ENCODE assay signal across 8 cellular contexts in the genomic region with DNA sequence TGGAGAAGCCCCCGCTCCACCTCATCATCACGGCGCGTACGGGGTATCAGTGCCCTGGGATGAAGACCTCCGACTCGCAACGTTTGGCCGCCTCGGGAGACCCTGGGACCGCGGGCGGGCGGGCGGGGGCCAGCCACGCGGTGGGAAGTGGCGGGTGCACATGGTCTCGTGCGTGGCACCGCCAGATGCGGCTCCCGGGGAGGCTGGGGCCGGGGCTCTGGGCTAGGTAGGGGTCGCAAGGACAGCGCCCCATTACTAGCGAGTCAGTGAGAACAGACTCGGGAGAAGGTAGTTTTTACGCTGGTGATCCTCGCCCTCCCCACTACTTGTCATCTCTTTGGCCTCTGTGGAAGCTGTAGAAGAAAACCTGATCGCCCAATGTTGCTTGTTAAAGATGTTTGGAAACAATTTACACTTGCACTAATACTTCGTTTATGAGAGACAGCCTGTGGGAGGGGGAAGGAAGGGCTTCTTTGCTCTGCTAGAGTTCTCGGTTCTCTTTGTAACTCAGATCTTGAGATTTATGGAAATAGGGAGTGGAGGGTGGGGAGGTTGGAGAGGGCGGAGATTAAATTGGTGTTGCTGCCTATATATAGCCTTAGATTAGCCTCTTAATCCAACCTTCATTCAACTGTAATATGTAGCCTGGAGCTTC. TPM values are rescaled to one million over a fixed set of nuclear protein-coding genes. Genes with fewer than 3 reads are reported as not detected.
DNase-seq lines count a peak whose midpoint lies in the region; ATAC-seq and TF ChIP-seq lines count a peak whose summit lies in the region.

No MANE protein-coding gene starts in this region.

- CTCF ChIA-PET in activated B cell treated with CpG ODN at 0.5 μM for 24 hours (lab: Charles Lee) = interaction anchor here (1.8 kb wide), 1 partner anchor 82 kb away, joined by 4 read pairs; no protein-coding TSS in a partner anchor

- H3K27ac Mint-ChIP-seq in activated B cell treated with CpG ODN at 0.5 μM for 24 hours = peak overlapping the region; percentile 99

- H3K4me3 ChIP-seq in Jurkat, Clone E6-1 (ENCODE audit: low read length) = peak overlapping the region; percentile 95
- peak overlapping the region; percentile 89 for H3K4me3 ChIP-seq in fibroblast of pulmonary artery (replicated peaks; ENCODE audit: low read depth, low read length)

- DNase-seq in NCI-H510A treated with DMSO at 0.1 percent for 48 hours (lab: John Stamatoyannopoulos, UW) = peak; percentile 39
- DNase-seq in NCI-H510A (lab: John Stamatoyannopoulos, UW) = no peak
- no peak for DNase-seq in Jurkat, Clone E6-1 (ENCODE audit: low read depth, low spot score)
- no peak for DNase-seq in activated B cell treated with CpG ODN at 0.5 μM for 24 hours
- DNase-seq in fibroblast of pulmonary artery (ENCODE audit: low read depth) = no peak
- DNase-seq in omental fat pad (ENCODE audit: low spot score) = no peak

- H3K9me3 Mint-ChIP-seq in activated B cell treated with CpG ODN at 0.5 μM for 24 hours = no peaks in the 10 kb centered on the region

- peak overlapping the region; percentile 99 for H3K4me3 Mint-ChIP-seq in activated B cell treated with CpG ODN at 0.5 μM for 24 hours

- intact Hi-C loops in activated B cell treated with CpG ODN at 0.5 μM for 24 hours (cut with micrococcal nuclease) = loop anchor here (1.0 to 5.0 kb wide), 10 partner anchors 14 to 1696 kb away; a partner anchor contains a TSS

- POLR2A ChIA-PET in activated B cell treated with CpG ODN at 0.5 μM for 24 hours (lab: Charles Lee) = interaction anchor here (0.6 to 2.6 kb wide), 18 partner anchors 7 to 652 kb away, joined by 3 to 30 read pairs (median 4); a partner anchor contains a TSS

- peaks cover 59% of the 10 kb centered on the region for H3K4me1 Mint-ChIP-seq in activated B cell treated with CpG ODN at 0.5 μM for 24 hours

- no peak for ATAC-seq in activated B cell treated with CpG ODN at 0.5 μM for 24 hours (ENCODE audit: low read depth)
- ATAC-seq in omental fat pad (ENCODE audit: low FRiP score) = peak; percentile 35
- ATAC-seq in GM21367 (IDR thresholded peaks at IDR 0.05; ENCODE audit: unreplicated experiment) = no peak
- no peak for ATAC-seq in GM18868 (IDR thresholded peaks at IDR 0.05; ENCODE audit: unreplicated experiment)

- H3K27me3 Mint-ChIP-seq in activated B cell treated with CpG ODN at 0.5 μM for 24 hours = no peaks in the 10 kb centered on the region

- TF ChIP-seq CTCF in activated B cell treated with CpG ODN at 0.5 μM for 24 hours (IDR thresholded peaks at IDR 0.05) (no peak), fibroblast of pulmonary artery (IDR thresholded peaks at IDR 0.05; ENCODE audit: low read length, missing control alignments) (no peak), omental fat pad (IDR thresholded peaks at IDR 0.05) (no peak)

- H3K36me3 Mint-ChIP-seq in activated B cell treated with CpG ODN at 0.5 μM for 24 hours (ENCODE audit: low read depth) = peaks cover 15% of the 10 kb centered on the region

RNA-seq across cellular contexts. Expression of a gene that starts 0.6 kb away (rescaled TPM):
- 278 TPM for polyA plus RNA-seq in Jurkat, Clone E6-1 (2012; ENCODE audit: insufficient read depth, insufficient read length)
- total RNA-seq in activated B cell treated with CpG ODN at 0.5 μM for 24 hours (47.2 and 48.2 TPM in 2 replicates), omental fat pad (10 to 100 TPM; 44.9 to 92.7 (median 55.4) TPM)

RNA-seq across cellular contexts. Expression of a gene that starts 1.0 kb away (rescaled TPM):
- 47.6 TPM for polyA plus RNA-seq in Jurkat, Clone E6-1 (2012; ENCODE audit: insufficient read depth, insufficient read length)
- total RNA-seq in activated B cell treated with CpG ODN at 0.5 μM for 24 hours (9.4 and 11.3 TPM in 2 replicates), omental fat pad (10 to 100 TPM in 3 of 4 donors, 1 to 10 TPM in 1; 7.4 to 15.9 (median 11.4) TPM)
